ENCODE assay signal across 17 cellular contexts in genomic region chr4:57373971-57374370, GRCh38.
DNase-seq lines count a peak whose midpoint lies in the region; ATAC-seq, FAIRE-seq and TF ChIP-seq lines count a peak whose summit lies in the region.
"Had no signal": no experiment of that assay in that cellular context is flagged by ENCODE, and none has a peak within 500 bp of the region (broad histone marks: within the 10 kb centered on the region; RNA-seq: fewer than 3 reads in every experiment).

No MANE protein-coding gene starts in this region.

- DNase-seq in EL (peak; percentile 75), NCI-H226 (peak; percentile 50), astrocyte (ENCODE audit: low read depth) (peak; percentile 50), MM.1S (no peak), breast epithelium (ENCODE audit: low spot score in 2 of 2) (no peak)
- DNase-seq: BE2C; CD4-positive, alpha-beta memory T cell; DMS153; DMS79 treated with DMSO at 0.1 percent for 48 hours; IMR-90 had no signal

- H3K4me3 ChIP-seq in astrocyte (ENCODE audit: insufficient read depth, low read depth, low read length) (no peak overlapping the region), MM.1S (ENCODE audit: low read length) (no peak overlapping the region), breast epithelium (no peak overlapping the region)

- TF ChIP-seq CTCF in astrocyte (IDR thresholded peaks at IDR 0.05; ENCODE audit: insufficient read depth, low read depth, low read length) (no peak), MM.1S (IDR thresholded peaks at IDR 0.05; ENCODE audit: low read length) (no peak), breast epithelium (IDR thresholded peaks at IDR 0.05) (no peak)

- H3K9me2 ChIP-seq in MM.1S (replicated peaks; ENCODE audit: insufficient read depth, low read length): no peaks in the 10 kb centered on the region

- H2AFZ ChIP-seq in astrocyte (ENCODE audit: low read depth, low read length): no peak overlapping the region
- no peak overlapping the region for H2AFZ ChIP-seq in MM.1S (ENCODE audit: low read length)

- H3K36me3 ChIP-seq in astrocyte (ENCODE audit: insufficient read depth, low read length) (no peaks in the 10 kb centered on the region), MM.1S (replicated peaks; ENCODE audit: insufficient read depth, low read length) (no peaks in the 10 kb centered on the region), breast epithelium (no peaks in the 10 kb centered on the region)
- H3K36me3 ChIP-seq: BE2C had no signal

- H3K9me3 ChIP-seq in astrocyte (ENCODE audit: insufficient read depth, low read depth, low read length): peaks cover 2% of the 10 kb centered on the region
- H3K9me3 ChIP-seq in MM.1S (replicated peaks; ENCODE audit: insufficient read depth, low read length): no peaks in the 10 kb centered on the region
- H3K9me3 ChIP-seq in breast epithelium: no peaks in the 10 kb centered on the region
- H3K9me3 ChIP-seq: BE2C had no signal

- H3K79me2 ChIP-seq in astrocyte (ENCODE audit: insufficient read depth, low read length) (no peaks in the 10 kb centered on the region), MM.1S (ENCODE audit: low read length) (no peaks in the 10 kb centered on the region)

- H3K27ac Mint-ChIP-seq in astrocyte (ENCODE audit: unreplicated experiment): no peak overlapping the region
- H3K27ac Mint-ChIP-seq: CD4-positive, alpha-beta memory T cell had no signal

- H3K27me3 Mint-ChIP-seq in astrocyte (ENCODE audit: low read depth, unreplicated experiment): no peaks in the 10 kb centered on the region
- H3K27me3 Mint-ChIP-seq: CD4-positive, alpha-beta memory T cell had no signal

- intact Hi-C loops in breast epithelium (cut with DNase I; ENCODE audit: low total_unique reads): no loop called here

- no peak overlapping the region for H3K4me3 Mint-ChIP-seq in astrocyte (ENCODE audit: unreplicated experiment)
- H3K4me3 Mint-ChIP-seq: CD4-positive, alpha-beta memory T cell had no signal

- no peaks in the 10 kb centered on the region for H3K27me3 ChIP-seq in astrocyte (ENCODE audit: insufficient read depth, low read length)
- no peaks in the 10 kb centered on the region for H3K27me3 ChIP-seq in MM.1S (replicated peaks; ENCODE audit: insufficient read depth, low read length)
- no peaks in the 10 kb centered on the region for H3K27me3 ChIP-seq in breast epithelium
- H3K27me3 ChIP-seq: BE2C had no signal

- H3K4me1 ChIP-seq in astrocyte (ENCODE audit: insufficient read depth, low read length): peaks cover 14% of the 10 kb centered on the region
- H3K4me1 ChIP-seq in MM.1S (ENCODE audit: low read length): no peaks in the 10 kb centered on the region
- H3K4me1 ChIP-seq in breast epithelium: no peaks in the 10 kb centered on the region
- H3K4me1 ChIP-seq: BE2C had no signal

- peaks cover 15% of the 10 kb centered on the region for H3K4me1 Mint-ChIP-seq in astrocyte (ENCODE audit: low read depth, unreplicated experiment)
- H3K4me1 Mint-ChIP-seq: CD4-positive, alpha-beta memory T cell had no signal

- H4K20me1 ChIP-seq in astrocyte (ENCODE audit: insufficient read depth, low read length) (no peaks in the 10 kb centered on the region), MM.1S (ENCODE audit: insufficient read depth, low read length) (no peaks in the 10 kb centered on the region)

- H3K9ac ChIP-seq in astrocyte (ENCODE audit: low read length) (no peak overlapping the region), MM.1S (ENCODE audit: low read length) (no peak overlapping the region)

- H3K36me3 Mint-ChIP-seq in astrocyte (ENCODE audit: low read depth, unreplicated experiment): no peaks in the 10 kb centered on the region
- H3K36me3 Mint-ChIP-seq: CD4-positive, alpha-beta memory T cell had no signal

- H3K4me2 ChIP-seq in astrocyte (ENCODE audit: low read length) (peak overlapping the region; percentile 16), MM.1S (ENCODE audit: low read depth, low read length) (no peak overlapping the region)

- no peaks in the 10 kb centered on the region for H3F3A ChIP-seq in MM.1S (ENCODE audit: insufficient read depth, low read length)

- H3K27ac ChIP-seq in astrocyte (ENCODE audit: low read depth, low read length) (no peak overlapping the region), MM.1S (ENCODE audit: low read length) (no peak overlapping the region), breast epithelium (no peak overlapping the region)
- H3K27ac ChIP-seq: C4-2B had no signal

- ATAC-seq in GM21528 (IDR thresholded peaks at IDR 0.05; ENCODE audit: low FRiP score, unreplicated experiment): no peak
- ATAC-seq in HG02840 (IDR thresholded peaks at IDR 0.05; ENCODE audit: low FRiP score, unreplicated experiment): no peak
- ATAC-seq: HCT116 had no signal

- no peak for FAIRE-seq in astrocyte (lab: Jason Lieb, UNC)
- FAIRE-seq: A204.1, D721Med, H54 had no signal

- H3K9me3 Mint-ChIP-seq in astrocyte (ENCODE audit: unreplicated experiment): peaks cover 8% of the 10 kb centered on the region

- no peak for TF ChIP-seq POLR2A in breast epithelium (IDR thresholded peaks at IDR 0.05)

Comparison
In these comparisons a context has a peak if more than half of its experiments do, and no peak if none do; other contexts are left out.
1. DNase-seq: peak in EL (single experiment), NCI-H226 (single experiment) and astrocyte (single experiment); none in MM.1S (single experiment) and breast epithelium (0 of 2).